In the genomic region with DNA sequence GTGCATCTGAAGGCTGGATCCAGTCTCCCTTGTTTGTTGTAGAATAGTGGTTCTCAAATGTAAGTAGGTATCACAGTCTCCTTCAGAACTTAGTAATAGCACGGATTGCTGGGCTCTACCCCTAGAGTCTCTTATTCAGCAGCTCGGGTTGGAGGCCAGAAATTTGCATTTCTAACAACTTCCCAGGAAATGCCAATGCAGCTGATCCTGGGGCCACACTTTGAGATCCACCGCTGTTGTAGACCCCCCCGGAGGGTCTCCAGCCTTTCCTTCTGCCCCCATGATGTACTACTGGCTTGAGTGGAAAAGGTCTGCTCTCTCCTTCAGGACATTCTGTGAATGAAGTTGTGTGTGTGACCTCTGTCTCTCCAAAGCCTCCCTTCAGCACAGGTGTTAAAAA, we compare ENCODE assay signal across 7 cellular contexts.
"Had no signal": no experiment of that assay in that cellular context is flagged by ENCODE, and none has a peak within 500 bp of the region (broad histone marks: within the 10 kb centered on the region; RNA-seq: fewer than 3 reads in every experiment).

No MANE protein-coding gene starts in this region.

- H3K27ac Mint-ChIP-seq: H9, IgD-negative memory B cell had no signal

- ATAC-seq: HepG2 had no signal

- DNase-seq: GM23248, H9, HCEC 1CT, KBM-7 had no signal

- H3K9ac ChIP-seq: GM23248 had no signal

- H3K4me1 Mint-ChIP-seq: IgD-negative memory B cell had no signal

- H3K27ac ChIP-seq: GM23248, HL-60 had no signal

- H3K27me3 Mint-ChIP-seq: IgD-negative memory B cell had no signal

- H3K4me3 Mint-ChIP-seq: H9, IgD-negative memory B cell had no signal

- H3K4me3 ChIP-seq: GM23248 had no signal
